1 cellular context compared by ENCODE assay signal in the genomic region with DNA sequence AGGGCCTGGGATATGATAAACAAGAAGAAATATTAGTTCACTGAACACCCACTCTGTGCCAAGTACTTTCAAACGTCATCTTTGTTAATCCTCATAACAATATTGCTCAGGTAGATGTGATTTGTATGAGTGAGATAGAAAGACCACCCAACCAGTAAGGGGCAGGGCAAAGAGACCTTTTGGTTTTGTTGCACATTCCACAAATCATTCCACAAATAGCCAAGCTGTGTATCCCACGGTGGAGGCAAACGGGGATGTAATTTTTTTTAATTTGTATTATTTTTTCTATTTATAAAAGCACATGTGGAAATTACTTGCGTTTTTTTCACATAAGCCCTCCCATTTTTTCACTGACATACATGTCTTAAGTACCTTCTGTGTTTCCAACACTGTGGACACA.
TF ChIP-seq lines count a peak whose summit lies in the region.

No MANE protein-coding gene starts in this region.

TF ChIP-seq in IMR-90, 13 proteins besides CTCF, POLR2A, EP300 and RAD21 (continued from another document):
- no peak for TF ChIP-seq MAZ (IDR thresholded peaks at IDR 0.05; ENCODE audit: borderline replicate concordance, low read depth, low read length)
- no peak for TF ChIP-seq NFE2L2 (IDR thresholded peaks at IDR 0.05; ENCODE audit: low read depth, low read length)
- TF ChIP-seq RFX5 (IDR thresholded peaks at IDR 0.05; ENCODE audit: low read depth, low read length): no peak
- TF ChIP-seq CHD1 (IDR thresholded peaks at IDR 0.05; ENCODE audit: low read depth, low read length): no peak
- no peak for TF ChIP-seq CEBPB (IDR thresholded peaks at IDR 0.05; ENCODE audit: low read depth, low read length)
- TF ChIP-seq SMC3 (IDR thresholded peaks at IDR 0.05; ENCODE audit: low read depth, low read length): no peak
- TF ChIP-seq FOS (IDR thresholded peaks at IDR 0.05; ENCODE audit: low read depth, low read length): no peak
- no peak for TF ChIP-seq MXI1 (IDR thresholded peaks at IDR 0.05; ENCODE audit: borderline replicate concordance, low read depth, low read length)
- TF ChIP-seq BHLHE40 (IDR thresholded peaks at IDR 0.05; ENCODE audit: low read depth, low read length): no peak
- TF ChIP-seq USF2 (IDR thresholded peaks at IDR 0.05; ENCODE audit: low read depth, low read length): no peak
